Comparison of ENCODE assay signal across 8 cellular contexts in genomic region chr6:25279748-25280616, GRCh38. TPM values are rescaled to one million over a fixed set of nuclear protein-coding genes. Genes with fewer than 3 reads are reported as not detected.
DNase-seq lines count a peak whose midpoint lies in the region; ATAC-seq and TF ChIP-seq lines count a peak whose summit lies in the region.

No MANE protein-coding gene starts in this region.

- no peaks in the 10 kb centered on the region for H3K9me3 ChIP-seq in lower lobe of right lung
- no peaks in the 10 kb centered on the region for H3K9me3 ChIP-seq in stomach

- WGBS in stomach, 5 donors, result 2 to 5% (median 4%) methylated on average over 35 to 38 of the region's 38 CpGs

- no peak for TF ChIP-seq POLR2A in stomach (IDR thresholded peaks at IDR 0.05)

- CTCF ChIA-PET in HEK293T (lab: Yijun Ruan, JAX), result interaction anchor here (0.6 to 4.9 kb wide), 9 partner anchors 14 to 646 kb away, joined by 3 to 48 read pairs (median 3); no protein-coding TSS in a partner anchor

- H3K27ac ChIP-seq in lower lobe of right lung, result peak overlapping the region; percentile 78
- peak overlapping the region; percentile 86 to 95 (median 87) for H3K27ac ChIP-seq in stomach

- TF ChIP-seq CTCF in choroid plexus epithelial cell (conservative IDR thresholded peaks at IDR 0.05; ENCODE audit: low read depth, low read length) (no peak), lower lobe of right lung (IDR thresholded peaks at IDR 0.05) (no peak), stomach (IDR thresholded peaks at IDR 0.05) (no peak)

- intact Hi-C loops in lower lobe of right lung (cut with DNase I), result no loop called here
- intact Hi-C loops in stomach (cut with DNase I; ENCODE audit: low total_unique reads), result no loop called here

- H3K36me3 ChIP-seq in lower lobe of right lung (no peaks in the 10 kb centered on the region), stomach (no peaks in the 10 kb centered on the region)

- POLR2A ChIA-PET in HEK293T (lab: Yijun Ruan, JAX), result interaction anchor here (0.6 to 2.1 kb wide), 8 partner anchors 7 to 226 kb away, joined by 3 to 8 read pairs (median 4); no protein-coding TSS in a partner anchor

- H3K4me3 ChIP-seq in choroid plexus epithelial cell (ENCODE audit: low read depth, low read length) (peak overlapping the region; percentile 73), lower lobe of right lung (peak overlapping the region; percentile 80), stomach (peak overlapping the region; percentile 59 to 80 (median 76))

- ATAC-seq in lower lobe of right lung (peak; percentile 36 to 47), HG03439 (IDR thresholded peaks at IDR 0.05; ENCODE audit: unreplicated experiment) (no peak)

- TF ChIP-seq EP300 in stomach (IDR thresholded peaks at IDR 0.05), result no peak

- H3K4me1 ChIP-seq in lower lobe of right lung (peaks cover 19% of the 10 kb centered on the region), stomach (peaks cover 15 to 66% (median 39%) of the 10 kb centered on the region in 4 donors)

- DNase-seq in COLO668 (lab: John Stamatoyannopoulos, UW; ENCODE audit: unreplicated experiment) (peak; percentile 38), HEK293T (ENCODE audit: extremely low spot score) (peak; percentile 27), SW480 (ENCODE audit: low spot score) (peak; percentile 69), choroid plexus epithelial cell (ENCODE audit: low read depth) (no peak), lower lobe of right lung (peak; percentile 56), stomach (peak; percentile 38), activated gamma-delta T cell (lab: John Stamatoyannopoulos, UW) (no peak)

- H3K27me3 ChIP-seq in lower lobe of right lung (ENCODE audit: low read depth) (peaks cover 12% of the 10 kb centered on the region), stomach (no peaks in the 10 kb centered on the region)

TF ChIP-seq in HEK293T, 16 proteins besides CTCF, POLR2A, EP300 and RAD21:
- TF ChIP-seq BHLHE40 (IDR thresholded peaks at IDR 0.05; ENCODE audit: borderline replicate concordance) (no peak), ZNF384 (IDR thresholded peaks at IDR 0.05) (peak; percentile 53; the same call in 1 of the 2 replicates), L3MBTL2 (conservative IDR thresholded peaks at IDR 0.05) (peak; percentile 38; the same call in 1 of the 2 replicates), FOXM1 (IDR thresholded peaks at IDR 0.05; ENCODE audit: borderline replicate concordance) (no peak)

RNA-seq across cellular contexts. Expression of gene CARMIL1, which starts 0.8 kb away (rescaled TPM):
- total RNA-seq in lower lobe of right lung, result 30.4 TPM
- 10 to 100 TPM; 12.5 to 42.7 (median 18.7) TPM for total RNA-seq in stomach
- polyA plus RNA-seq in stomach, result 10 to 100 TPM; 10.5 to 11.9 (median 11.7) TPM

Comparison
In these comparisons a context has a peak if more than half of its experiments do, and no peak if none do; other contexts are left out.
1. DNase-seq: peak in COLO668 (single experiment), HEK293T (single experiment), SW480 (single experiment), lower lobe of right lung (single experiment) and stomach (single experiment); none in choroid plexus epithelial cell (single experiment) and activated gamma-delta T cell (single experiment).
2. Peak in every context shown above with its lines, with median percentiles within 50 percentile points of each other: H3K4me3 ChIP-seq.